1 cellular context compared by ENCODE assay signal in the genomic region with DNA sequence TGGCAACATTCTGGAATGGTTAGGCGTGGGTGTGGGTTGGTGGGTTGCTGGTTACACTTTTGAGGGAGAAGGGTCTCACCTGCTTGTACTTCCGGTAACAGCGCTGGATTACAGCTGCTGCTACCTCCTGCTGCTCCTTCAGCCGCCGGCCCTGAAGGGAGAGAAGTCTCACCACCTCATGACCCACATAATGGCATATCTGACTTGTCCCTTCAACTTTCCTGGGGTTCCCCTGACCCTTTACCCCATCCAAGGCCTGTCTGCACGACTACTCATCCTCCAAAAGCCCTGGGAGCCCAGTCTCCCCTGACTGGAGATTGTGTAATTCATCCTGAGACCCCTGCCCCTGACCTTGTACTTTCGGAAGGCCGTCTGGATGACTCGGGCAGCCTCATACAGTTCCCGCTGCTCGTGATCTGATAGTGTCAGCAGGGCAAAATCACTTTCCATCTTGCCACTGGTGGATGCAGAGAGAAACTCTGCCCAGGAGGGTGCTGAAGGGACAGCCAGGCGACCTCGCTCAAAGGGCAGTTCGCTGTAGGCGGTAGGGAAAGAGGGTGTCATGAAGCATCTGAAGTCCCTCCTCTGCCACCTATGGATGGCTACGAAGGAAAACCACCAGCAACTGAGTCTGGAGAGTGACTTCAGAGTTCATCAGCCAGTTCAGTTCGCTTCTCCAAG.
TF ChIP-seq lines count a peak whose summit lies in the region.

No MANE protein-coding gene starts in this region.

TF ChIP-seq in A549, 52 proteins besides CTCF, POLR2A, EP300 and RAD21:
- TF ChIP-seq FOSL2 (IDR thresholded peaks at IDR 0.05), result no peak
- no peak for TF ChIP-seq FOSL2 (CRISPR knock-in tag; IDR thresholded peaks at IDR 0.05)
- TF ChIP-seq SMC3 (IDR thresholded peaks at IDR 0.05), result no peak
- TF ChIP-seq HOXA7 (CRISPR knock-in tag; IDR thresholded peaks at IDR 0.05), result no peak
- no peak for TF ChIP-seq TFCP2L1 (CRISPR knock-in tag; IDR thresholded peaks at IDR 0.05)
- no peak for TF ChIP-seq TP53 (CRISPR knock-in tag; IDR thresholded peaks at IDR 0.05)
- TF ChIP-seq CHD4 (IDR thresholded peaks at IDR 0.05; ENCODE audit: borderline replicate concordance), result no peak
- no peak for TF ChIP-seq CBX8 (IDR thresholded peaks at IDR 0.05)
- no peak for TF ChIP-seq PHF8 (IDR thresholded peaks at IDR 0.05; ENCODE audit: borderline replicate concordance, low read depth)
- no peak for TF ChIP-seq CEBPB (IDR thresholded peaks at IDR 0.05)
- no peak for TF ChIP-seq CHD2 (IDR thresholded peaks at IDR 0.05; ENCODE audit: low read length, partially characterized antibody)
- TF ChIP-seq NFE2L2 (conservative IDR thresholded peaks at IDR 0.05; ENCODE audit: low read length), result no peak
- TF ChIP-seq KDM5A (IDR thresholded peaks at IDR 0.05), result no peak
- TF ChIP-seq HOXB5 (CRISPR knock-in tag; IDR thresholded peaks at IDR 0.05), result no peak
- no peak for TF ChIP-seq CBX2 (IDR thresholded peaks at IDR 0.05; ENCODE audit: borderline replicate concordance, low read depth)
